ENCODE assay signal across 8 cellular contexts in the genomic region with DNA sequence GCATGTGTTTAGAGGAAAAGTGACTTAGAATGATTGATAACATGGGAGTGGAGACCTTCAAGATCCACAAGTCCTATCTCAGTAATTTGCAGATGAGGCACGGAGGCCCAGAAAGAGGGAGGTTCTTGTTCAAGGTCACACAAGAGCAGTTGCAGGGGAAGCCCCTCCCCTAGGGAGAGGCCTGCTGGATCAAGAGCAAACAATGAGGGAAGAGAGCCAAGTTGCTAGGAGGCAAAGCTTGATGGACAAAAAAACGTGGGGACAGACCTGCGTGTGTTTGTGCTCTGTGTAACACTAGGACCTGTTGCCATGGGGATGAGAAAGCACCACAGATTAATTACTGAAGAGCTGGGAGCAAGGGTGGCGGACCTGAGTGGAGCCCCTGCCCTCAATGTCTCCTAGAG. TPM values are rescaled to one million over a fixed set of nuclear protein-coding genes. Genes with fewer than 3 reads are reported as not detected.
DNase-seq lines count a peak whose midpoint lies in the region; FAIRE-seq and TF ChIP-seq lines count a peak whose summit lies in the region.
"Had no signal": no experiment of that assay in that cellular context is flagged by ENCODE, and none has a peak within 500 bp of the region (broad histone marks: within the 10 kb centered on the region; RNA-seq: fewer than 3 reads in every experiment).

No MANE protein-coding gene starts in this region.

- H3K27me3 Mint-ChIP-seq in T-helper 2 cell treated with Interferon-gamma antibody and Interleukin-4, amounts not matched to agents 5 μg/mL and 100 μg/mL, for 36 hours (ENCODE audit: low read depth) = peaks cover 26% of the 10 kb centered on the region

- H3K9me3 ChIP-seq in kidney (ENCODE audit: control insufficient read depth in 1 of 2, low read length in 2 of 2) = no peaks in the 10 kb centered on the region

- H3K36me3 ChIP-seq in kidney (ENCODE audit: control insufficient read depth in 1 of 2, insufficient read depth in 2 of 2, low read length in 2 of 2) = peaks cover 1 to 7% of the 10 kb centered on the region in 2 donors

- FAIRE-seq in D721Med (lab: Jason Lieb, UNC) (peak; percentile 46), kidney (lab: Jason Lieb, UNC) (no peak)

- peaks cover 7 to 8% of the 10 kb centered on the region in 2 donors for H3K4me1 ChIP-seq in kidney (ENCODE audit: control insufficient read depth in 1 of 2, insufficient read depth in 1 of 2, low read depth in 1 of 2, low read length in 2 of 2)

- no peak overlapping the region for H3K4me3 Mint-ChIP-seq in T-helper 2 cell treated with Interferon-gamma antibody and Interleukin-4, amounts not matched to agents 5 μg/mL and 100 μg/mL, for 36 hours
- H3K4me3 Mint-ChIP-seq: activated CD4-positive, alpha-beta memory T cell treated with anti-CD3 and anti-CD28 coated beads, Interleukin-2, amount 10 ng/mL, durations not matched to agents 7 days and 5 days had no signal

- no peaks in the 10 kb centered on the region for H3K36me3 Mint-ChIP-seq in T-helper 2 cell treated with Interferon-gamma antibody and Interleukin-4, amounts not matched to agents 5 μg/mL and 100 μg/mL, for 36 hours (ENCODE audit: low read depth)

- no peak overlapping the region for H3K4me3 ChIP-seq in kidney (ENCODE audit: low read length in 2 of 2)

- H3K27ac ChIP-seq in kidney (ENCODE audit: low read depth in 2 of 2, low read length in 2 of 2) = peak overlapping the region in 1 of 2 donors; percentile 36

- DNase-seq in D721Med (ENCODE audit: insufficient read length, low spot score) (no peak), NCI-H524 treated with DMSO at 0.1 percent for 48 hours (lab: John Stamatoyannopoulos, UW) (peak; percentile 75), kidney (peak; percentile 69), GM13977 (ENCODE audit: low spot score) (no peak)
- no peak for DNase-seq in T-helper 2 cell treated with Interferon-gamma antibody and Interleukin-4, amounts not matched to agents 5 μg/mL and 100 μg/mL, for 36 hours (ENCODE audit: low spot score)
- no peak for DNase-seq in activated effector memory CD4-positive, alpha-beta T cell treated with anti-CD3 and anti-CD28 coated beads, Interleukin-2, amount 50 U/mL, for 16 hours
- DNase-seq: activated CD4-positive, alpha-beta memory T cell treated with anti-CD3 and anti-CD28 coated beads, Interleukin-2, amount 10 ng/mL, durations not matched to agents 7 days and 5 days had no signal

- no peak overlapping the region for H3K27ac Mint-ChIP-seq in T-helper 2 cell treated with Interferon-gamma antibody and Interleukin-4, amounts not matched to agents 5 μg/mL and 100 μg/mL, for 36 hours
- H3K27ac Mint-ChIP-seq: activated CD4-positive, alpha-beta memory T cell treated with anti-CD3 and anti-CD28 coated beads, Interleukin-2, amount 10 ng/mL, durations not matched to agents 7 days and 5 days had no signal

- no peak for TF ChIP-seq CTCF in D721Med (IDR thresholded peaks at IDR 0.05; ENCODE audit: insufficient read depth, missing control alignments)
- no peak for TF ChIP-seq CTCF in kidney (IDR thresholded peaks at IDR 0.05; ENCODE audit: borderline replicate concordance, extremely low read depth, insufficient read depth)
- TF ChIP-seq CTCF in GM13977 (IDR thresholded peaks at IDR 0.05; ENCODE audit: extremely low read depth, insufficient read depth, missing control alignments) = no peak

- peaks cover 8% of the 10 kb centered on the region for H3K4me1 Mint-ChIP-seq in T-helper 2 cell treated with Interferon-gamma antibody and Interleukin-4, amounts not matched to agents 5 μg/mL and 100 μg/mL, for 36 hours (ENCODE audit: low read depth)

- H3K9ac ChIP-seq in kidney (ENCODE audit: low read length in 2 of 2) = no peak overlapping the region

- intact Hi-C loops in kidney (cut with DNase I) = no loop called here

- no peaks in the 10 kb centered on the region for H3K9me3 Mint-ChIP-seq in T-helper 2 cell treated with Interferon-gamma antibody and Interleukin-4, amounts not matched to agents 5 μg/mL and 100 μg/mL, for 36 hours
- H3K9me3 Mint-ChIP-seq: activated CD4-positive, alpha-beta memory T cell treated with anti-CD3 and anti-CD28 coated beads, Interleukin-2, amount 10 ng/mL, durations not matched to agents 7 days and 5 days had no signal

- in situ Hi-C loops in GM13977 (cut with MboI; ENCODE audit: low pct_unique_long_range_greater_than_20kb, low sequenced_read_pairs, unreplicated experiment) = loop anchor here (10.0 kb wide), 1 partner anchor 122 kb away; no protein-coding TSS in a partner anchor

RNA-seq across cellular contexts. Expression of a gene that starts 6.4 kb away (rescaled TPM):
- not detected for total RNA-seq in kidney
- not detected for polyA plus RNA-seq in kidney (ENCODE audit: insufficient read depth, low read depth, low replicate concordance)
- total RNA-seq: activated CD4-positive, alpha-beta memory T cell treated with anti-CD3 and anti-CD28 coated beads, Interleukin-2, amount 10 ng/mL, durations not matched to agents 7 days and 5 days; LHCN-M2 had no signal

RNA-seq across cellular contexts. Expression of a gene that starts 12.2 kb away (rescaled TPM):
- 42.8 TPM for total RNA-seq in kidney
- polyA plus RNA-seq in kidney (ENCODE audit: insufficient read depth, low read depth, low replicate concordance) = 40.4 TPM
- total RNA-seq: activated CD4-positive, alpha-beta memory T cell treated with anti-CD3 and anti-CD28 coated beads, Interleukin-2, amount 10 ng/mL, durations not matched to agents 7 days and 5 days had no signal

RNA-seq across cellular contexts. Expression of a gene that starts 18.5 kb away (rescaled TPM):
- 23.5 TPM for total RNA-seq in kidney
- 18.2 TPM for polyA plus RNA-seq in kidney (ENCODE audit: insufficient read depth, low read depth, low replicate concordance)

RNA-seq across cellular contexts. Expression of a gene that starts 28.6 kb away (rescaled TPM):
- total RNA-seq in kidney = 30.4 TPM
- polyA plus RNA-seq in kidney (ENCODE audit: insufficient read depth, low read depth, low replicate concordance) = 57.6 TPM

RNA-seq across cellular contexts. Expression of a gene that starts 35.9 kb away (rescaled TPM):
- 137 TPM for total RNA-seq in kidney
- polyA plus RNA-seq in kidney (ENCODE audit: insufficient read depth, low read depth, low replicate concordance) = 42.1 TPM

Comparison
In these comparisons a context has a peak if more than half of its experiments do, and no peak if none do; other contexts are left out.
1. DNase-seq: peak in NCI-H524 treated with DMSO at 0.1 percent for 48 hours (single experiment) and kidney (single experiment); none in D721Med (single experiment), T-helper 2 cell treated with Interferon-gamma antibody and Interleukin-4, amounts not matched to agents 5 μg/mL and 100 μg/mL, for 36 hours (single experiment), GM13977 (single experiment) and activated effector memory CD4-positive, alpha-beta T cell treated with anti-CD3 and anti-CD28 coated beads, Interleukin-2, amount 50 U/mL, for 16 hours (single experiment).